In the genomic region with DNA sequence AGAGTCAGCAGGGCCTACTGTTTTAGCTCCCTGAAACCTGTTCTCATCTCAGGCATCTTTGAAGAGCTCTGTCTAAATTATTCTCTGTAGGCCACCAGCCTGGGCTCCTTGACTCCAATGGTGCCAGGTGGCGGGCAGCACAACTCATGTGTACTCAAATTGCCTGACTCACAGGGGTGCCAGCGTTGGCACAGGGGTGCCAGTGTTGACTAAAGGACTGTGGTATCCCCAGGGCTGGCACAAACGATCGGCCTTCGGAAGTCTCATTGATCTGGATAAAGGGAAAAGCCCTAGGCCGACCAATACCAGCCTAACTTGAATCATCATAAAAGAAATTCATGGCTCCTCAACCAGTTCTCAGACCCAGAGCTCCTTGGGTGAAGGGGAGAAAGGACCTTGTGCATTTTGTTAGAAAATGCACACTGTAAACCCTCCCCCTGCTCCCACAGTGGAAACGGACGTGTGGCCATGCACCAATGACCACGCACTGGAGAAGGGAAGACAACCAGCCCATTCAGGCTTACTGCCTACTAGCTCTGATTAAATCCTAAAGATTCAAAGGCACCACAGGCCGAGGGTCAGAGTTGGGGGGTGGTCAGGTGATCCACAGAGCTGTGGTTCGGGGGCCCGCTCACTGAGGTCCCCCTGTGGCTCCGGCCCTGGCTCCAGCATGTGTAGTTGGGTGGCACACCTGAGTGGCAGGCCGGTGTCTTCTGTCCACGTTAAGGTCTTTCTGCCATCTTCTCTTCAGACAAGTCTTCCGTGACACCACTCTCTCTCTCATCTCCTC, we compare ENCODE assay signal across 22 cellular contexts.
A peak's percentile ranks its signal among the peaks of the same experiment; 100 is the strongest.
DNase-seq lines count a peak whose midpoint lies in the region; ATAC-seq and TF ChIP-seq lines count a peak whose summit lies in the region.
"Had no signal": no experiment of that assay in that cellular context is flagged by ENCODE, and none has a peak within 500 bp of the region (broad histone marks: within the 10 kb centered on the region; RNA-seq: fewer than 3 reads in every experiment).

No MANE protein-coding gene starts in this region.

- H3K9me3 ChIP-seq in T-helper 17 cell (ENCODE audit: control insufficient read depth, low read length, poor library complexity, severe bottlenecking), result no peaks in the 10 kb centered on the region
- no peaks in the 10 kb centered on the region for H3K9me3 ChIP-seq in ascending aorta
- H3K9me3 ChIP-seq: A549, BE2C, Caco-2 had no signal

- intact Hi-C loops in activated CD4-positive, alpha-beta memory T cell treated with anti-CD3 and anti-CD28 coated beads for 36 hours (cut with micrococcal nuclease), result no loop called here
- intact Hi-C loops in ascending aorta (cut with DNase I), result no loop called here

- H3K27me3 Mint-ChIP-seq in activated naive CD4-positive, alpha-beta T cell treated with anti-CD3 and anti-CD28 coated beads, Interleukin-2, amount 10 ng/mL, durations not matched to agents 7 days and 5 days, result no peaks in the 10 kb centered on the region
- no peaks in the 10 kb centered on the region for H3K27me3 Mint-ChIP-seq in T-helper 17 cell
- peaks cover 6% of the 10 kb centered on the region for H3K27me3 Mint-ChIP-seq in endothelial cell (ENCODE audit: unreplicated experiment)
- no peaks in the 10 kb centered on the region for H3K27me3 Mint-ChIP-seq in activated CD4-positive, alpha-beta memory T cell treated with anti-CD3 and anti-CD28 coated beads for 36 hours
- H3K27me3 Mint-ChIP-seq: CD4-positive, CD25-positive, alpha-beta regulatory T cell had no signal

- no peaks in the 10 kb centered on the region for H3K4me1 ChIP-seq in ascending aorta
- H3K4me1 ChIP-seq: A549, BE2C, Caco-2 had no signal

- H3K36me3 ChIP-seq in ascending aorta, result peaks cover 79% of the 10 kb centered on the region in 2 donors

- H3K27ac Mint-ChIP-seq in activated naive CD4-positive, alpha-beta T cell treated with anti-CD3 and anti-CD28 coated beads, Interleukin-2, amount 10 ng/mL, durations not matched to agents 7 days and 5 days, result peak overlapping the region; percentile 17
- H3K27ac Mint-ChIP-seq in T-helper 17 cell (peak overlapping the region; percentile 24), endothelial cell (ENCODE audit: unreplicated experiment) (peak overlapping the region; percentile 14)
- H3K27ac Mint-ChIP-seq in activated CD4-positive, alpha-beta memory T cell treated with anti-CD3 and anti-CD28 coated beads for 36 hours, result no peak overlapping the region
- H3K27ac Mint-ChIP-seq: CD8-positive, alpha-beta T cell had no signal

- H3K4me3 ChIP-seq in ascending aorta, result no peak overlapping the region
- H3K4me3 ChIP-seq: A549, GM23248 had no signal

- DNase-seq in activated naive CD4-positive, alpha-beta T cell treated with anti-CD3 and anti-CD28 coated beads, Interleukin-2, amount 10 ng/mL, durations not matched to agents 7 days and 5 days, result no peak
- DNase-seq in activated naive CD4-positive, alpha-beta T cell treated with Interleukin-2 at 50 U/mL for 16 hours, result no peak
- no peak for DNase-seq in T-helper 17 cell
- no peak for DNase-seq in endothelial cell (ENCODE audit: low spot score)
- DNase-seq in activated CD4-positive, alpha-beta memory T cell treated with anti-CD3 and anti-CD28 coated beads for 36 hours, result no peak
- DNase-seq in activated gamma-delta T cell treated with Interleukin-2 at 50 U/mL for 16 hours, result no peak
- no peak for DNase-seq in ascending aorta (ENCODE audit: low spot score in 2 of 2)
- DNase-seq: ACHN; AML-193; BE2C; Caco-2; CD4-positive, CD25-positive, alpha-beta regulatory T cell; CD8-positive, alpha-beta T cell; DMS153; DND-41; GM23248; H7; HCEC 1CT had no signal

- ATAC-seq in T-helper 17 cell (no peak), HG02840 (IDR thresholded peaks at IDR 0.05; ENCODE audit: low FRiP score, unreplicated experiment) (no peak)
- ATAC-seq: A549; CD8-positive, alpha-beta T cell had no signal

- H3K27ac ChIP-seq in ascending aorta, result no peak overlapping the region
- H3K27ac ChIP-seq: 22Rv1, A549, C4-2B, GM23248 had no signal

- no peaks in the 10 kb centered on the region for H3K4me1 Mint-ChIP-seq in activated naive CD4-positive, alpha-beta T cell treated with anti-CD3 and anti-CD28 coated beads, Interleukin-2, amount 10 ng/mL, durations not matched to agents 7 days and 5 days
- H3K4me1 Mint-ChIP-seq in T-helper 17 cell (no peaks in the 10 kb centered on the region), endothelial cell (ENCODE audit: unreplicated experiment) (peaks cover 6% of the 10 kb centered on the region)
- H3K4me1 Mint-ChIP-seq in activated CD4-positive, alpha-beta memory T cell treated with anti-CD3 and anti-CD28 coated beads for 36 hours (ENCODE audit: low read depth), result no peaks in the 10 kb centered on the region
- H3K4me1 Mint-ChIP-seq: CD4-positive, CD25-positive, alpha-beta regulatory T cell had no signal

- POLR2A ChIA-PET in activated CD4-positive, alpha-beta memory T cell treated with anti-CD3 and anti-CD28 coated beads for 36 hours (lab: Charles Lee), result interaction anchor here (0.5 kb wide), 1 partner anchor 128 kb away, joined by 3 read pairs; no protein-coding TSS in a partner anchor

- H3K9me3 Mint-ChIP-seq in activated naive CD4-positive, alpha-beta T cell treated with anti-CD3 and anti-CD28 coated beads, Interleukin-2, amount 10 ng/mL, durations not matched to agents 7 days and 5 days, result no peaks in the 10 kb centered on the region
- no peaks in the 10 kb centered on the region for H3K9me3 Mint-ChIP-seq in endothelial cell (ENCODE audit: unreplicated experiment)
- H3K9me3 Mint-ChIP-seq in activated CD4-positive, alpha-beta memory T cell treated with anti-CD3 and anti-CD28 coated beads for 36 hours, result no peaks in the 10 kb centered on the region
- H3K9me3 Mint-ChIP-seq: CD4-positive, CD25-positive, alpha-beta regulatory T cell; CD8-positive, alpha-beta T cell had no signal

- TF ChIP-seq CTCF in endothelial cell (IDR thresholded peaks at IDR 0.05; ENCODE audit: unreplicated experiment) (no peak), ascending aorta (IDR thresholded peaks at IDR 0.05) (no peak)

- no peak overlapping the region for H3K4me3 Mint-ChIP-seq in activated naive CD4-positive, alpha-beta T cell treated with anti-CD3 and anti-CD28 coated beads, Interleukin-2, amount 10 ng/mL, durations not matched to agents 7 days and 5 days
- no peak overlapping the region for H3K4me3 Mint-ChIP-seq in T-helper 17 cell
- H3K4me3 Mint-ChIP-seq in endothelial cell (ENCODE audit: unreplicated experiment), result peak overlapping the region; percentile 61
- H3K4me3 Mint-ChIP-seq in activated CD4-positive, alpha-beta memory T cell treated with anti-CD3 and anti-CD28 coated beads for 36 hours, result no peak overlapping the region
- H3K4me3 Mint-ChIP-seq: CD4-positive, CD25-positive, alpha-beta regulatory T cell; CD8-positive, alpha-beta T cell had no signal

- peaks cover 6% of the 10 kb centered on the region for H3K36me3 Mint-ChIP-seq in activated naive CD4-positive, alpha-beta T cell treated with anti-CD3 and anti-CD28 coated beads, Interleukin-2, amount 10 ng/mL, durations not matched to agents 7 days and 5 days
- peaks cover 3% of the 10 kb centered on the region for H3K36me3 Mint-ChIP-seq in T-helper 17 cell (ENCODE audit: low read depth)
- peaks cover 42% of the 10 kb centered on the region for H3K36me3 Mint-ChIP-seq in endothelial cell (ENCODE audit: low read depth, unreplicated experiment)
- peaks cover 29% of the 10 kb centered on the region for H3K36me3 Mint-ChIP-seq in activated CD4-positive, alpha-beta memory T cell treated with anti-CD3 and anti-CD28 coated beads for 36 hours
- H3K36me3 Mint-ChIP-seq: CD4-positive, CD25-positive, alpha-beta regulatory T cell; CD8-positive, alpha-beta T cell had no signal

- no peaks in the 10 kb centered on the region for H3K27me3 ChIP-seq in ascending aorta
- H3K27me3 ChIP-seq: BE2C had no signal

- CTCF ChIA-PET in activated naive CD4-positive, alpha-beta T cell treated with anti-CD3 and anti-CD28 coated beads, Interleukin-2, amount 10 ng/mL, durations not matched to agents 7 days and 5 days (lab: Charles Lee), result no interaction called here
- CTCF ChIA-PET in activated CD4-positive, alpha-beta memory T cell treated with anti-CD3 and anti-CD28 coated beads for 36 hours (lab: Charles Lee), result no interaction called here
